In the genomic region with DNA sequence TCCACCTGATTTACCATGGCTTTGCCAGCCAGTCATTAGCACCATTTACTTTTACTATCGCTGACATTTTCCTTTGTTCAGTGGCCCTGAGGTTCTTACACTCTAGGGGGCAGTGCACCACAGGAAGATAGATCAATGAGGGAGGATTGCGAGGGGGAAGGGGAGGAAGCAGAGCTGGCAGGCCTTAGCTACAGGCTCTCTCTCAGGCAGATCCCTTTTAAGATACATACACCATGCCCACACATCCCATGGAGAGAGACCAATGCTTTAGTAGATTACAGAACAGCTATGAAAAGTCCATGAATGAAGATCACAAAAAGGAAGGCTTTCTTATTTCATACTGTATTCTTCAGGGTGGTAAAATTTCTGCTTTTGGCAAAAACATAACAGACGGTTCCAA, we compare ENCODE assay signal across 8 cellular contexts. TPM values are rescaled to one million over a fixed set of nuclear protein-coding genes. Genes with fewer than 3 reads are reported as not detected.
DNase-seq lines count a peak whose midpoint lies in the region; ATAC-seq, FAIRE-seq and TF ChIP-seq lines count a peak whose summit lies in the region.

No MANE protein-coding gene starts in this region.

- H3K9ac ChIP-seq in endothelial cell of umbilical vein (replicated peaks; ENCODE audit: extremely low read depth, insufficient read depth, low read length): peak overlapping the region; percentile 44

- H3K27ac ChIP-seq in endothelial cell of umbilical vein (ENCODE audit: insufficient read depth, low read depth, low read length): peak overlapping the region; percentile 46
- no peak overlapping the region for H3K27ac ChIP-seq in suprapubic skin

- DNase-seq in COLO668 (lab: John Stamatoyannopoulos, UW; ENCODE audit: unreplicated experiment) (peak; percentile 52), NCI-H82 treated with DMSO at 0.1 percent for 48 hours (lab: John Stamatoyannopoulos, UW; ENCODE audit: unreplicated experiment) (peak; percentile 33), endothelial cell of umbilical vein (ENCODE audit: low read depth, low spot score) (peak; percentile 94), myocyte (ENCODE audit: low read depth) (peak; percentile 71), suprapubic skin (ENCODE audit: low spot score in 2 of 2) (no peak)
- peak; percentile 19 for DNase-seq in activated CD8-positive, alpha-beta memory T cell treated with anti-CD3 and anti-CD28 coated beads, Interleukin-2, amount 50 U/mL, for 1 hour (ENCODE audit: extremely low read depth)

- TF ChIP-seq POLR2A in endothelial cell of umbilical vein (IDR thresholded peaks at IDR 0.05; ENCODE audit: low read depth, low read length) (no peak), suprapubic skin (IDR thresholded peaks at IDR 0.05) (no peak)

- dilution Hi-C loops in endothelial cell of umbilical vein (cut with MboI; ENCODE audit: extremely low pct_ligation_motif_present, low sequenced_read_pairs): no loop called here

- H3K4me3 ChIP-seq in endothelial cell of umbilical vein (replicated peaks in 1 of 3; ENCODE audit: insufficient read depth in 1 of 3, low read depth in 1 of 3, low read length in 3 of 3) (no peak overlapping the region), suprapubic skin (no peak overlapping the region)

- BruUV-seq in endothelial cell of umbilical vein (replicated peaks; lab: Mats Ljungman, UMichigan): no TSS peak

- H3K36me3 ChIP-seq in endothelial cell of umbilical vein (ENCODE audit: control insufficient read depth in 2 of 2, extremely low read depth in 1 of 2, insufficient read depth in 2 of 2, low read length in 2 of 2) (peaks cover 5 to 12% of the 10 kb centered on the region in 2 experiments), suprapubic skin (peaks cover 31% of the 10 kb centered on the region)

- no peaks in the 10 kb centered on the region for H3K9me1 ChIP-seq in endothelial cell of umbilical vein (replicated peaks; ENCODE audit: control insufficient read depth, extremely low read depth, insufficient read depth, low read length)

- TF ChIP-seq CTCF in endothelial cell of umbilical vein (IDR thresholded peaks at IDR 0.05; ENCODE audit: extremely low read depth in 1 of 2, insufficient read depth in 1 of 2, low read depth in 1 of 2, low read length in 2 of 2) (peak; percentile 81), suprapubic skin (IDR thresholded peaks at IDR 0.05) (peak; percentile 17 to 47)

- no peaks in the 10 kb centered on the region for H4K20me1 ChIP-seq in endothelial cell of umbilical vein (replicated peaks; ENCODE audit: control insufficient read depth, extremely low read depth, insufficient read depth, low read length)

- no peak for TF ChIP-seq EP300 in suprapubic skin (IDR thresholded peaks at IDR 0.05)

- H3K9me3 ChIP-seq in endothelial cell of umbilical vein (replicated peaks; ENCODE audit: control insufficient read depth, insufficient read depth, low read length): no peaks in the 10 kb centered on the region
- H3K9me3 ChIP-seq in suprapubic skin: no peaks in the 10 kb centered on the region

- H3K4me2 ChIP-seq in endothelial cell of umbilical vein (ENCODE audit: insufficient read depth, low read length): no peak overlapping the region

- FAIRE-seq in endothelial cell of umbilical vein (lab: Jason Lieb, UNC): peak; percentile 48

- ATAC-seq in GM19468 (IDR thresholded peaks at IDR 0.05; ENCODE audit: extremely low read depth, unreplicated experiment): peak; percentile 66
- ATAC-seq in HG03565 (IDR thresholded peaks at IDR 0.05; ENCODE audit: unreplicated experiment): peak; percentile 61

- H3K79me2 ChIP-seq in endothelial cell of umbilical vein (ENCODE audit: control insufficient read depth, insufficient read depth, low read length): no peaks in the 10 kb centered on the region

- CTCF ChIA-PET in endothelial cell of umbilical vein (lab: Charles Lee): interaction anchor here (0.6 to 4.8 kb wide), 36 partner anchors 8 to 731 kb away, joined by 3 to 83 read pairs (median 5); a partner anchor contains a TSS

- 54% methylated on average over 3 of the region's 3 CpGs for WGBS in suprapubic skin

- H3K4me1 ChIP-seq in endothelial cell of umbilical vein (ENCODE audit: control insufficient read depth, extremely low read depth, insufficient read depth, low read length) (peaks cover 16% of the 10 kb centered on the region), suprapubic skin (peaks cover 9% of the 10 kb centered on the region)

- H2AFZ ChIP-seq in endothelial cell of umbilical vein (ENCODE audit: low read depth, low read length): peak overlapping the region; percentile 51

- intact Hi-C loops in endothelial cell of umbilical vein (cut with micrococcal nuclease): loop anchor here (1.0 to 10.0 kb wide), 7 partner anchors 20 to 980 kb away; a partner anchor contains a TSS

- POLR2A ChIA-PET in endothelial cell of umbilical vein (lab: Charles Lee): no interaction called here

- no peaks in the 10 kb centered on the region for H3K27me3 ChIP-seq in endothelial cell of umbilical vein (ENCODE audit: control insufficient read depth in 2 of 2, insufficient read depth in 2 of 2, low read length in 2 of 2)
- H3K27me3 ChIP-seq in suprapubic skin: no peaks in the 10 kb centered on the region

TF ChIP-seq in endothelial cell of umbilical vein, 7 proteins besides CTCF, POLR2A, EP300 and RAD21:
- no peak for TF ChIP-seq JUN (IDR thresholded peaks at IDR 0.05; ENCODE audit: borderline replicate concordance, insufficient read depth, insufficient read length, low read depth)

RNA-seq across cellular contexts. Expression of a gene that starts 47.4 kb away (rescaled TPM):
- 25.9 and 35.0 TPM in 2 replicates for total RNA-seq in endothelial cell of umbilical vein
- polyA plus RNA-seq in endothelial cell of umbilical vein: 11.6 and 14.7 TPM in 2 replicates
- polyA plus RNA-seq in endothelial cell of umbilical vein (2011; cell fraction: cytosol; rRNA removed): 7.3 and 8.1 TPM in 2 replicates
- 84.5 and 86.0 TPM in 2 replicates for polyA plus RNA-seq in endothelial cell of umbilical vein (2011; cell fraction: nucleus; rRNA removed)
- 15.5 and 16.8 TPM in 2 replicates for polyA plus RNA-seq in endothelial cell of umbilical vein (2012)
- 52.3 and 52.7 TPM in 2 replicates for polyA minus RNA-seq in endothelial cell of umbilical vein
- 2.9 TPM for polyA minus RNA-seq in endothelial cell of umbilical vein (2011; cell fraction: cytosol; rRNA and poly(A)+ RNA removed)
- polyA minus RNA-seq in endothelial cell of umbilical vein (2011; cell fraction: nucleus; rRNA and poly(A)+ RNA removed): 46.1 and 67.2 TPM in 2 replicates
- 2.3 TPM in 2 replicates for total RNA-seq in myocyte
- polyA plus RNA-seq in myocyte (2012): 3.4 TPM
- 10 to 100 TPM; 12.5 to 45.2 (median 17.9) TPM for total RNA-seq in suprapubic skin

RNA-seq across cellular contexts. Expression of a gene that starts 53.6 kb away (rescaled TPM):
- total RNA-seq in endothelial cell of umbilical vein: not detected in 2 replicates
- not detected in 2 replicates for polyA plus RNA-seq in endothelial cell of umbilical vein
- polyA plus RNA-seq in endothelial cell of umbilical vein (2011; cell fraction: cytosol; rRNA removed): not detected in 2 replicates
- polyA plus RNA-seq in endothelial cell of umbilical vein (2011; cell fraction: nucleus; rRNA removed): not detected in 2 replicates
- not detected in 2 replicates for polyA plus RNA-seq in endothelial cell of umbilical vein (2012)
- not detected in 2 replicates for polyA minus RNA-seq in endothelial cell of umbilical vein
- polyA minus RNA-seq in endothelial cell of umbilical vein (2011; cell fraction: cytosol; rRNA and poly(A)+ RNA removed): not detected
- not detected in 2 replicates for polyA minus RNA-seq in endothelial cell of umbilical vein (2011; cell fraction: nucleus; rRNA and poly(A)+ RNA removed)
- not detected in 2 replicates for total RNA-seq in myocyte
- polyA plus RNA-seq in myocyte (2012): 0.04 TPM
- total RNA-seq in suprapubic skin: not detected

Comparison
In these comparisons a context has a peak if more than half of its experiments do, and no peak if none do; other contexts are left out.
1. DNase-seq: peak in COLO668 (single experiment), NCI-H82 treated with DMSO at 0.1 percent for 48 hours (single experiment), activated CD8-positive, alpha-beta memory T cell treated with anti-CD3 and anti-CD28 coated beads, Interleukin-2, amount 50 U/mL, for 1 hour (single experiment), endothelial cell of umbilical vein (single experiment) and myocyte (single experiment); none in suprapubic skin (0 of 2).